Comparison of ENCODE assay signal across 11 cellular contexts in the genomic region with DNA sequence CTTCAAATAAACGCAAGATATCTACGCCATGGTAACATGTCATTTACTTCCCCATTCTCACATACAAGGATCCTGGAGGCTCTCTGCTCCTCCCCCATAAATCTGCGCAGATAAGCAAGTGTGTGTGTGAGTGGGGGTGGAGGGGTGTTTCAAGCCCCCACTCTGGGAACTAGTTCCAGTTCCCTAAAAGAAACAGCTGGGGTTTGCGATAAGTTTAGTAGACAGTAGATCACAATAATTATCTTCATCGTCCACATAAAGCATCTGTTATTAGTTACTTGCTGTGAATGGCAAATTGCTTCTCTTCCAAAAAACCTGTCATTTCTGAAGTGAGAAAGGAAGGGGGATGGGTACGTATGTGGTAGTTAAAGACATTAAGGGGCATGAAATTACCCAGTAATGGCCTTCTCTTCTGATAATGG.
DNase-seq lines count a peak whose midpoint lies in the region; ATAC-seq and TF ChIP-seq lines count a peak whose summit lies in the region.
"Had no signal": no experiment of that assay in that cellular context is flagged by ENCODE, and none has a peak within 500 bp of the region (broad histone marks: within the 10 kb centered on the region; RNA-seq: fewer than 3 reads in every experiment).

No MANE protein-coding gene starts in this region.

- H3K14ac ChIP-seq in trophoblast cell (ENCODE audit: low read length): no peak overlapping the region

- no peak for TF ChIP-seq CTCF in CD8-positive, alpha-beta T cell (IDR thresholded peaks at IDR 0.05)

- no peaks in the 10 kb centered on the region for H3K27me3 ChIP-seq in CD8-positive, alpha-beta T cell (ENCODE audit: insufficient read depth, low read length)
- H3K27me3 ChIP-seq in trophoblast cell (ENCODE audit: insufficient read depth, low read length) (no peaks in the 10 kb centered on the region), MG63 (no peaks in the 10 kb centered on the region)

- H3K27ac Mint-ChIP-seq in CD8-positive, alpha-beta T cell: peak overlapping the region; percentile 58

- no peak overlapping the region for H2BK5ac ChIP-seq in trophoblast cell (ENCODE audit: low read depth, low read length, poor library complexity)

- H2AFZ ChIP-seq in trophoblast cell (ENCODE audit: insufficient read depth, low read length, poor library complexity): no peak overlapping the region

- POLR2A ChIA-PET in CD8-positive, alpha-beta T cell (lab: Charles Lee): no interaction called here

- DNase-seq in CD8-positive, alpha-beta T cell: no peak
- DNase-seq in NCI-H1417 treated with DMSO at 0.1 percent for 48 hours (lab: John Stamatoyannopoulos, UW) (peak; percentile 38), trophoblast cell (peak in 1 of 2 donors; percentile 17), MG63 (no peak), DMS79 (lab: John Stamatoyannopoulos, UW) (no peak)
- no peak for DNase-seq in activated T-cell treated with anti-CD3 and anti-CD28 coated beads, Interleukin-2, amount 50 U/mL, for 48 hours
- DNase-seq: activated naive CD4-positive, alpha-beta T cell treated with Interleukin-2 at 50 U/mL for 16 hours; NCI-H2029; T1000 had no signal

- H4K8ac ChIP-seq in trophoblast cell (ENCODE audit: low read depth, low read length): no peak overlapping the region

- peaks cover 39% of the 10 kb centered on the region for H3K36me3 Mint-ChIP-seq in CD8-positive, alpha-beta T cell

- H3K4me1 Mint-ChIP-seq in CD8-positive, alpha-beta T cell (ENCODE audit: low read depth): peaks cover 53% of the 10 kb centered on the region

- peak overlapping the region; percentile 64 for H3K4ac ChIP-seq in trophoblast cell (ENCODE audit: low read depth, low read length)

- H2BK120ac ChIP-seq in trophoblast cell (ENCODE audit: insufficient read depth, low read length, poor library complexity): no peak overlapping the region

- no peaks in the 10 kb centered on the region for H3K9me3 ChIP-seq in CD8-positive, alpha-beta T cell (ENCODE audit: low read length)
- no peaks in the 10 kb centered on the region for H3K9me3 ChIP-seq in trophoblast cell (ENCODE audit: insufficient read depth, low read depth, low read length)
- H3K9me3 ChIP-seq in MG63: no peaks in the 10 kb centered on the region

- no peak overlapping the region for H3K4me2 ChIP-seq in trophoblast cell (ENCODE audit: low read length)

- CTCF ChIA-PET in CD8-positive, alpha-beta T cell (lab: Charles Lee): interaction anchor here (1.2 to 3.2 kb wide), 3 partner anchors 9 to 32 kb away, joined by 4 to 23 read pairs (median 20); no protein-coding TSS in a partner anchor

- no peak overlapping the region for H4K91ac ChIP-seq in trophoblast cell (ENCODE audit: low read depth, low read length)

- no peak overlapping the region for H2AK5ac ChIP-seq in trophoblast cell (ENCODE audit: low read length)

- no peaks in the 10 kb centered on the region for H3K9me3 Mint-ChIP-seq in CD8-positive, alpha-beta T cell

- no peak overlapping the region for H3K9ac ChIP-seq in trophoblast cell (ENCODE audit: low read length)

- no CpG with 5 or more reads among the region's 6 CpGs for WGBS in trophoblast cell (ENCODE audit: extremely low coverage, insufficient coverage, insufficient read length)

- ATAC-seq in CD8-positive, alpha-beta T cell: no peak
- no peak for ATAC-seq in HG02763 (IDR thresholded peaks at IDR 0.05; ENCODE audit: unreplicated experiment)

- H3K79me1 ChIP-seq in trophoblast cell (ENCODE audit: low read length): peaks cover 3% of the 10 kb centered on the region

- H3K23ac ChIP-seq in trophoblast cell (ENCODE audit: low read length): no peak overlapping the region

- no peak overlapping the region for H4K12ac ChIP-seq in trophoblast cell (ENCODE audit: low read depth, low read length)

- no peak overlapping the region for H3K27ac ChIP-seq in CD8-positive, alpha-beta T cell (ENCODE audit: low read depth, low read length)
- peak overlapping the region; percentile 70 for H3K27ac ChIP-seq in cingulate gyrus (ENCODE audit: low read depth, low read length)
- no peak overlapping the region for H3K27ac ChIP-seq in trophoblast cell (ENCODE audit: low read depth, low read length)

- intact Hi-C loops in CD8-positive, alpha-beta T cell (cut with DNase I, micrococcal nuclease): no loop called here

- H3K36me3 ChIP-seq in CD8-positive, alpha-beta T cell (ENCODE audit: insufficient read depth, low read length): peaks cover 5% of the 10 kb centered on the region
- H3K36me3 ChIP-seq in trophoblast cell (ENCODE audit: control insufficient read depth in 1 of 2, insufficient read depth in 2 of 2, low read length in 2 of 2) (peaks cover 21 to 31% of the 10 kb centered on the region in 2 experiments), MG63 (peaks cover 53% of the 10 kb centered on the region)

- H3K79me2 ChIP-seq in trophoblast cell (ENCODE audit: control insufficient read depth, insufficient read depth, low read length, poor library complexity): peaks cover 2% of the 10 kb centered on the region

- H3K18ac ChIP-seq in trophoblast cell (ENCODE audit: low read length): no peak overlapping the region

- no peak overlapping the region for H3K4me3 Mint-ChIP-seq in CD8-positive, alpha-beta T cell

- no peak overlapping the region for H2BK12ac ChIP-seq in trophoblast cell (ENCODE audit: low read length)

- peaks cover 28% of the 10 kb centered on the region for H3K4me1 ChIP-seq in CD8-positive, alpha-beta T cell (ENCODE audit: insufficient read depth, low read length)
- peaks cover 11 to 16% of the 10 kb centered on the region in 2 experiments for H3K4me1 ChIP-seq in trophoblast cell (ENCODE audit: control insufficient read depth in 1 of 2, insufficient read depth in 2 of 2, low read length in 2 of 2)

- H3K4me3 ChIP-seq in CD8-positive, alpha-beta T cell (ENCODE audit: low read depth, low read length): no peak overlapping the region
- H3K4me3 ChIP-seq in trophoblast cell (ENCODE audit: low read depth, low read length): no peak overlapping the region
- H3K4me3 ChIP-seq in MG63: no peak overlapping the region

- no peaks in the 10 kb centered on the region for H3K27me3 Mint-ChIP-seq in CD8-positive, alpha-beta T cell (ENCODE audit: low read depth)
